Comparison of ENCODE assay signal across 12 cellular contexts in genomic region chr10:110268442-110268841, GRCh38. TPM values are rescaled to one million over a fixed set of nuclear protein-coding genes. Genes with fewer than 3 reads are reported as not detected.
DNase-seq lines count a peak whose midpoint lies in the region; ATAC-seq, FAIRE-seq and TF ChIP-seq lines count a peak whose summit lies in the region.
"Had no signal": no experiment of that assay in that cellular context is flagged by ENCODE, and none has a peak within 500 bp of the region (broad histone marks: within the 10 kb centered on the region; RNA-seq: fewer than 3 reads in every experiment).

No MANE protein-coding gene starts in this region.

- in situ Hi-C loops in HepG2 (cut with HindIII; ENCODE audit: extremely low pct_ligation_motif_present, low pct_unique_long_range_greater_than_20kb): no loop called here

- H3K4me1 Mint-ChIP-seq in activated B cell treated with CpG ODN at 0.5 μM for 24 hours: peaks cover 29% of the 10 kb centered on the region

- H3K27ac Mint-ChIP-seq in activated B cell treated with CpG ODN at 0.5 μM for 24 hours: no peak overlapping the region

- TF ChIP-seq RAD21 in liver (IDR thresholded peaks at IDR 0.05) (peak in 1 of 2 donors; percentile 2), HepG2 (CRISPR knock-in tag; IDR thresholded peaks at IDR 0.05) (no peak)

- POLR2A ChIA-PET in HepG2 (lab: Yijun Ruan, JAX) (interaction anchor here (1.1 kb wide), 1 partner anchor 58 kb away, joined by 3 read pairs; no protein-coding TSS in a partner anchor), activated B cell treated with CpG ODN at 0.5 μM for 24 hours (lab: Charles Lee) (interaction anchor here (0.5 kb wide), 1 partner anchor 18 kb away, joined by 4 read pairs; no protein-coding TSS in a partner anchor), GM10248 (lab: Yijun Ruan, JAX) (no interaction called here)

- no peak overlapping the region for H2AFZ ChIP-seq in HepG2 (ENCODE audit: low read length)

- H3K27me3 ChIP-seq in liver (ENCODE audit: control insufficient read depth in 4 of 4, insufficient read depth in 4 of 4, low read length in 3 of 4): no peaks in the 10 kb centered on the region
- no peaks in the 10 kb centered on the region; a peak in 1 of 5 replicates for H3K27me3 ChIP-seq in HepG2 (ENCODE audit: control insufficient read depth in 1 of 2, insufficient read depth in 2 of 2, low read length in 2 of 2)

- no peak overlapping the region for H3K4me3 Mint-ChIP-seq in activated B cell treated with CpG ODN at 0.5 μM for 24 hours

- CTCF ChIA-PET in HepG2 (lab: Yijun Ruan, JAX; ENCODE audit: low intra/inter-chr PET ratio, low total read pairs) (no interaction called here), activated B cell treated with CpG ODN at 0.5 μM for 24 hours (lab: Charles Lee) (interaction anchor here (1.1 kb wide), 1 partner anchor 60 kb away, joined by 5 read pairs; no protein-coding TSS in a partner anchor), GM10248 (lab: Yijun Ruan, JAX) (interaction anchor here (1.5 to 3.5 kb wide), 3 partner anchors 10 to 131 kb away, joined by 4 to 18 read pairs (median 9); no protein-coding TSS in a partner anchor)

- no peak overlapping the region for H3K4me3 ChIP-seq in liver (ENCODE audit: low read depth in 1 of 3, low read length in 3 of 3)
- no peak overlapping the region for H3K4me3 ChIP-seq in HepG2 (replicated peaks in 1 of 3; ENCODE audit: insufficient read depth in 1 of 3, low read depth in 2 of 3, low read length in 3 of 3)
- H3K4me3 ChIP-seq: skin epidermis had no signal

- no peaks in the 10 kb centered on the region for H3K27me3 Mint-ChIP-seq in activated B cell treated with CpG ODN at 0.5 μM for 24 hours

- peak overlapping the region in 1 of 2 donors; percentile 97 for H3K9ac ChIP-seq in liver (ENCODE audit: low read depth in 1 of 2, low read length in 2 of 2)
- H3K9ac ChIP-seq in HepG2 (ENCODE audit: insufficient read depth, low read depth, low read length): no peak overlapping the region

- peaks cover 5 to 28% (median 22%) of the 10 kb centered on the region in 4 donors for H3K4me1 ChIP-seq in liver (ENCODE audit: control insufficient read depth in 4 of 4, insufficient read depth in 4 of 4, low read length in 3 of 4)
- peaks cover 43% of the 10 kb centered on the region for H3K4me1 ChIP-seq in HepG2 (ENCODE audit: insufficient read depth, low read length)

- FAIRE-seq in HepG2 (lab: Jason Lieb, UNC): no peak

- H3K27ac ChIP-seq in liver (ENCODE audit: low read depth in 1 of 2, low read length in 2 of 2) (peak overlapping the region; percentile 94 to 98), HepG2 (ENCODE audit: extremely low read length, insufficient read depth, low read length) (no peak overlapping the region)

- H4K20me1 ChIP-seq in HepG2 (ENCODE audit: insufficient read depth, low read length): 0 out of 2 replicates have a peak, but pooled peaks cover 8% of the 10 kb centered on the region

- peaks cover 10% of the 10 kb centered on the region for H3K79me2 ChIP-seq in HepG2 (ENCODE audit: insufficient read depth, low read length)

- TF ChIP-seq EP300 in HepG2 (IDR thresholded peaks at IDR 0.05; ENCODE audit: low read depth in 2 of 2, low read length in 2 of 2) (no peak), HepG2 (CRISPR knock-in tag; IDR thresholded peaks at IDR 0.05; ENCODE audit: borderline replicate concordance) (no peak)

- H3K9me3 Mint-ChIP-seq in activated B cell treated with CpG ODN at 0.5 μM for 24 hours: no peaks in the 10 kb centered on the region

- H3K4me2 ChIP-seq in HepG2 (ENCODE audit: low read depth, low read length): no peak overlapping the region

- no peak for TF ChIP-seq POLR2A in HepG2 (IDR thresholded peaks at IDR 0.05; ENCODE audit: insufficient read depth in 1 of 2, low read depth in 2 of 2, low read length in 2 of 2)

- no peaks in the 10 kb centered on the region for H3K36me3 ChIP-seq in liver (ENCODE audit: control insufficient read depth in 4 of 4, insufficient read depth in 3 of 4, low read depth in 1 of 4, low read length in 3 of 4)
- H3K36me3 ChIP-seq in HepG2 (replicated peaks in 1 of 2; ENCODE audit: control insufficient read depth in 1 of 2, insufficient read depth in 2 of 2, low read length in 2 of 2): no peaks in the 10 kb centered on the region

- intact Hi-C loops in HepG2 (cut with micrococcal nuclease; ENCODE audit: unreplicated experiment): no loop called here
- intact Hi-C loops in activated B cell treated with CpG ODN at 0.5 μM for 24 hours (cut with micrococcal nuclease): no loop called here

- DNase-seq in HepG2 (ENCODE audit: low spot score): no peak
- DNase-seq in activated B cell treated with CpG ODN at 0.5 μM for 24 hours: no peak
- peak; percentile 59 for DNase-seq in left lobe of liver (ENCODE audit: low spot score)
- DNase-seq in GDM1 (lab: John Stamatoyannopoulos, UW): no peak
- no peak for DNase-seq in GM10248 (ENCODE audit: extremely low spot score)
- DNase-seq in ecto neural progenitor cell (ENCODE audit: low spot score): no peak
- DNase-seq: activated CD8-positive, alpha-beta memory T cell treated with anti-CD3 and anti-CD28 coated beads, Interleukin-2, amount 10 ng/mL, durations not matched to agents 7 days and 5 days; NCI-H1105; T1000 had no signal

- no peaks in the 10 kb centered on the region for H3K36me3 Mint-ChIP-seq in activated B cell treated with CpG ODN at 0.5 μM for 24 hours (ENCODE audit: low read depth)

- H3K9me3 ChIP-seq in liver (ENCODE audit: control insufficient read depth in 4 of 4, low read length in 3 of 4): no peaks in the 10 kb centered on the region
- H3K9me3 ChIP-seq in HepG2 (ENCODE audit: low read length): no peaks in the 10 kb centered on the region

- TF ChIP-seq CTCF in liver (IDR thresholded peaks at IDR 0.05; ENCODE audit: low read depth, low read length, missing input control) (no peak), HepG2 (CRISPR knock-in tag; IDR thresholded peaks at IDR 0.05) (no peak), activated B cell treated with CpG ODN at 0.5 μM for 24 hours (IDR thresholded peaks at IDR 0.05) (no peak), GM10248 (IDR thresholded peaks at IDR 0.05; ENCODE audit: control extremely low read depth, extremely low read depth, low read depth, missing control alignments) (no peak)

- no TSS peak for BruUV-seq in HepG2 (replicated peaks; lab: Mats Ljungman, UMichigan)

- ATAC-seq in HepG2: no peak
- peak; percentile 25 for ATAC-seq in activated B cell treated with CpG ODN at 0.5 μM for 24 hours (ENCODE audit: low read depth)
- peak; percentile 66 for ATAC-seq in left lobe of liver
- ATAC-seq in HG02884 (IDR thresholded peaks at IDR 0.05; ENCODE audit: unreplicated experiment): no peak
- ATAC-seq: activated CD8-positive, alpha-beta memory T cell treated with anti-CD3 and anti-CD28 coated beads, Interleukin-2, amount 10 ng/mL, durations not matched to agents 7 days and 5 days had no signal

TF ChIP-seq in liver, 16 proteins besides CTCF, POLR2A, EP300 and RAD21:
- no peak for TF ChIP-seq NR2F2 (IDR thresholded peaks at IDR 0.05)
- peak in 1 of 2 donors; percentile 12 for TF ChIP-seq HNF4A (conservative IDR thresholded peaks at IDR 0.05)
TF ChIP-seq in liver: peak in this region for 1.

TF ChIP-seq in HepG2, 621 proteins besides CTCF, POLR2A, EP300 and RAD21 (continues in another document):
- TF ChIP-seq LBX2 (CRISPR knock-in tag; IDR thresholded peaks at IDR 0.05; ENCODE audit: borderline replicate concordance) (no peak), MTA3 (CRISPR knock-in tag; IDR thresholded peaks at IDR 0.05) (no peak), ZBTB7A (CRISPR knock-in tag; IDR thresholded peaks at IDR 0.05) (no peak), ESRRA (CRISPR knock-in tag; IDR thresholded peaks at IDR 0.05; ENCODE audit: low read depth) (no peak), ZSCAN22 (CRISPR knock-in tag; IDR thresholded peaks at IDR 0.05) (no peak), SOX13 (IDR thresholded peaks at IDR 0.05) (no peak), SOX13 (CRISPR knock-in tag; conservative IDR thresholded peaks at IDR 0.05 in 1 of 2, IDR thresholded peaks at IDR 0.05 in 1 of 2) (no peak), YEATS2 (CRISPR knock-in tag; IDR thresholded peaks at IDR 0.05; ENCODE audit: borderline replicate concordance) (no peak), ZNF891 (CRISPR knock-in tag; IDR thresholded peaks at IDR 0.05) (no peak), FOXJ3 (CRISPR knock-in tag; IDR thresholded peaks at IDR 0.05; ENCODE audit: borderline replicate concordance) (no peak), TP53 (CRISPR knock-in tag; conservative IDR thresholded peaks at IDR 0.05) (no peak)

RNA-seq across cellular contexts. Expression of gene SMNDC1, which starts 36.3 kb away (rescaled TPM):
- total RNA-seq in liver (1 to 10 TPM; 6.4 to 6.8 TPM), HepG2 (2016; rRNA removed; fragmentation: Illumina TruSeq; extraction: Trizol) (8.9 and 15.3 TPM in 2 replicates), activated B cell treated with CpG ODN at 0.5 μM for 24 hours (32.7 and 35.6 TPM in 2 replicates), left lobe of liver (8.8 TPM)
- polyA plus RNA-seq in liver (1 to 10 TPM; 4.9 to 5.5 TPM), HepG2 (2011; rRNA removed) (6.9 and 7.8 TPM in 2 replicates)
- 1.5 and 2.5 TPM in 2 replicates for total RNA-seq in HepG2 (2016; cell fraction: cytosol; rRNA removed; fragmentation: Illumina TruSeq; extraction: Trizol; ENCODE audit: low read depth)
- 9.3 and 15.3 TPM in 2 replicates for total RNA-seq in HepG2 (2016; cell fraction: insoluble cytoplasmic fraction; rRNA removed; fragmentation: Illumina TruSeq; extraction: Trizol)
- total RNA-seq in HepG2 (2016; cell fraction: membrane; rRNA removed; fragmentation: Illumina TruSeq; extraction: Trizol): 4.9 and 5.5 TPM in 2 replicates
- 20.1 and 21.4 TPM in 2 replicates for total RNA-seq in HepG2 (2016; cell fraction: nucleus; rRNA removed; fragmentation: Illumina TruSeq; extraction: Trizol)
- polyA plus RNA-seq in HepG2 (2011; cell fraction: cytosol; rRNA removed): 3.7 and 6.5 TPM in 2 replicates
- 5.7 and 5.8 TPM in 2 replicates for polyA plus RNA-seq in HepG2 (2011; cell fraction: nucleus; rRNA removed)
- polyA plus RNA-seq in HepG2 (2012): 17.7 and 22.3 TPM in 2 replicates
- 2.4 and 2.6 TPM in 2 replicates for polyA plus RNA-seq in HepG2 (2016; cell fraction: cytosol; fragmentation: Illumina TruSeq; extraction: Trizol; ENCODE audit: low read depth)
- polyA plus RNA-seq in HepG2 (2016; cell fraction: insoluble cytoplasmic fraction; fragmentation: Illumina TruSeq; extraction: Trizol; ENCODE audit: low read depth): 31.2 and 41.1 TPM in 2 replicates
- polyA plus RNA-seq in HepG2 (2016; cell fraction: membrane; fragmentation: Illumina TruSeq; extraction: Trizol; ENCODE audit: low read depth): 5.8 and 6.7 TPM in 2 replicates
- polyA plus RNA-seq in HepG2 (2016; cell fraction: nucleus; fragmentation: Illumina TruSeq; extraction: Trizol; ENCODE audit: insufficient read depth, low read depth): 37.3 and 41.9 TPM in 2 replicates
- polyA minus RNA-seq in HepG2 (2011; rRNA and poly(A)+ RNA removed; ENCODE audit: low replicate concordance): 1.5 and 2.2 TPM in 2 replicates
- 8.6 and 10.4 TPM in 2 replicates for polyA minus RNA-seq in HepG2 (2011; cell fraction: cytosol; rRNA and poly(A)+ RNA removed)
- 30.1 and 30.3 TPM in 2 replicates for polyA minus RNA-seq in HepG2 (2011; cell fraction: nucleus; rRNA and poly(A)+ RNA removed)

Comparison
In these comparisons a context has a peak if more than half of its experiments do, and no peak if none do; other contexts are left out.
1. ATAC-seq: peak in activated B cell treated with CpG ODN at 0.5 μM for 24 hours (single experiment) and left lobe of liver (single experiment); none in HepG2 (single experiment) and HG02884 (single experiment).